8 cellular contexts compared by ENCODE assay signal in the genomic region with DNA sequence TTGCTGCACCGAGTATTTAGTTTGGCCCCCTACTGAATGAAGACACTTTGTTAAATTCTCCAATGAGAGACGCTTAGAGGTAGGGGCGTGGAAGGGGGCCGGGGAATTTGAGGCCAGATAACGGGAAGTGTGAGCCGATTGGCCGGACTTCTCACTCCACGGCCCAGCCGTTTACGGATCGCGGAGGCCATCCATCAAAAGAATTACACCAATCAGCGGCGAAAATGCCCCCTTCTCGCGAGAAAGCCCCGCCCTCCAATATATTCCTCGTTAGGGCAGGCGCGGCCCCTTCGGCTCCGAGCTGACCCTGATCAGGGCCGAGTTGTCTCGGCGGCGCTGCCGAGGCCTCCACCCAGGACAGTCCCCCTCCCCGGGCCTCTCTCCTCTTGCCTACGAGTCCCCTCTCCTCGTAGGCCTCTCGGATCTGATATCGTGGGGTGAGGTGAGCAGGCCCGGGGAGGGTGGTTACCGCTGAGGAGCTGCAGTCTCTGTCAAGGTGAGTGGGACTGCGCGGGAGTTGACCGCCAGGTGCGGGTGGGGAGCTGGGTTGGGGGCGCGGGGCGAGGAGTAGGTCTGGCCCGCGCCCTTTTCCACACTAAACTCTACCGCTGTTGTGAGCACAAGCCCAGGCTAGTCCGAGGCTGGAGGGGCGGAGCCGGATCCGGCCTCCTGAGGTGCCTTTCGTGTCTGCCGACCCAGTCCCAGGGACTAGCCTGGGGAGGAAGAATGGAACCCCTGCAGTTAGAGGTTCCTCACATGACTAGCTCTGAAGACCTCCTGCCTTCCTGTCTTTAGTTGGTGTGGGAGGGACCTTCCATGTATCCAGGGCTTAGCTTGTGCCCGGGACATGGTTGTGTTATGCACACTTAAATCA. TPM values are rescaled to one million over a fixed set of nuclear protein-coding genes. Genes with fewer than 3 reads are reported as not detected.
DNase-seq lines count a peak whose midpoint lies in the region; ATAC-seq and TF ChIP-seq lines count a peak whose summit lies in the region.

A gene with protein sequence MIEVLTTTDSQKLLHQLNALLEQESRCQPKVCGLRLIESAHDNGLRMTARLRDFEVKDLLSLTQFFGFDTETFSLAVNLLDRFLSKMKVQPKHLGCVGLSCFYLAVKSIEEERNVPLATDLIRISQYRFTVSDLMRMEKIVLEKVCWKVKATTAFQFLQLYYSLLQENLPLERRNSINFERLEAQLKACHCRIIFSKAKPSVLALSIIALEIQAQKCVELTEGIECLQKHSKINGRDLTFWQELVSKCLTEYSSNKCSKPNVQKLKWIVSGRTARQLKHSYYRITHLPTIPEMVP (plus strand): TSS at position 287 of the 874 bp plus-strand sequence. CDS start 1,662 bp downstream, outside the sequence.

- peak; percentile 92 to 98 (median 96) for ATAC-seq in natural killer cell

- TF ChIP-seq CTCF in natural killer cell (IDR thresholded peaks at IDR 0.05), result no peak

- peak; percentile 98 for DNase-seq in EL
- DNase-seq in H4 (ENCODE audit: low spot score), result peak; percentile 95
- DNase-seq in LoVo (ENCODE audit: low spot score), result peak; percentile 98
- peak; percentile 97 to 98 for DNase-seq in SHP77 (lab: John Stamatoyannopoulos, UW)
- DNase-seq in activated effector memory CD4-positive, alpha-beta T cell treated with Interleukin-2 at 50 U/mL for 16 hours, result peak; percentile 82
- DNase-seq in fibroblast of peridontal ligament (ENCODE audit: extremely low read depth), result peak; percentile 96
- peak; percentile 82 for DNase-seq in natural killer cell
- peak; percentile 87 for DNase-seq in stimulated activated naive CD4-positive, alpha-beta T cell treated with Interleukin-2 at 50 U/mL for 16 hours (lab: John Stamatoyannopoulos, UW)

- no peaks in the 10 kb centered on the region for H3K9me3 Mint-ChIP-seq in natural killer cell

- no peaks in the 10 kb centered on the region for H3K36me3 Mint-ChIP-seq in natural killer cell

- H3K4me3 Mint-ChIP-seq in natural killer cell, result peak within 1 kb of the TSS; percentile 89

- peaks cover 34 to 40% of the 10 kb centered on the region in 2 donors for H3K4me1 Mint-ChIP-seq in natural killer cell

- H3K27ac Mint-ChIP-seq in natural killer cell, result peak within 1 kb of the TSS; percentile 86 to 91

- intact Hi-C loops in natural killer cell (cut with micrococcal nuclease), result loop anchor here (1.0 kb wide), 2 partner anchors 23 to 69 kb away; a partner anchor contains a TSS

- H3K27me3 Mint-ChIP-seq in natural killer cell (ENCODE audit: low read depth in 2 of 2), result peaks cover 5 to 6% of the 10 kb centered on the region in 2 donors

RNA-seq across cellular contexts. Expression of the gene that starts here (rescaled TPM):
- total RNA-seq in H4 (2014; rRNA removed; shearing (Covaris generic)), result 215 and 230 TPM in 2 replicates
- total RNA-seq in natural killer cell, result 100 to 1,000 TPM in 1 of 3 donors, 10 to 100 TPM in 2; 71.7 to 100 (median 78.7) TPM

Comparison
In these comparisons a context has a peak if more than half of its experiments do, and no peak if none do; other contexts are left out.
1. Peak in every context shown above with its lines: DNase-seq and ATAC-seq.